Comparison of ENCODE assay signal across 8 cellular contexts in the genomic region with DNA sequence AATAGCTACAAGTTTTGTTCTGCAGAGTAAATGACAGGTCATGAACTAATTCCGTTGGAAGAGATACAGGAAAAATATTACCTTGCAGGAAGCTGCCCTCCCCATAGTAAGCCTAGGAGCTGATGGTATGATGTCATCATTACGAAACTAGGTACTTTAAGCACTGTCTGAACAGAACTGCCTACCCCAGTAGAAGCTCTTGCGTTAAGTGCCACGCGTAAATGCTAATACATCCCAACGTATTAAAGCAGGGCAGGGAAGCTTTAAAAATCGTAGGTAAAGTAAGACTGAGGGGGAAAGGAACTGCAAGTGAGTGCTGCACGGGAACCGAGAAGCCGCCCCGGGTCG. TPM values are rescaled to one million over a fixed set of nuclear protein-coding genes. Genes with fewer than 3 reads are reported as not detected.
A peak's percentile ranks its signal among the peaks of the same experiment; 100 is the strongest.
DNase-seq lines count a peak whose midpoint lies in the region; ATAC-seq, FAIRE-seq and TF ChIP-seq lines count a peak whose summit lies in the region.

No MANE protein-coding gene starts in this region.

- no peak for FAIRE-seq in pancreas (lab: Jason Lieb, UNC)

- peaks cover 20% of the 10 kb centered on the region for H3K27me3 Mint-ChIP-seq in activated naive CD4-positive, alpha-beta T cell treated with anti-CD3 and anti-CD28 coated beads, Interleukin-2, amount 10 ng/mL, durations not matched to agents 7 days and 5 days
- no peaks in the 10 kb centered on the region for H3K27me3 Mint-ChIP-seq in WTC11 (ENCODE audit: low read depth)

- POLR2A ChIA-PET in WTC11 (lab: Charles Lee): interaction anchor here (1.0 to 1.3 kb wide), 3 partner anchors 12 to 33 kb away, joined by 3 read pairs; no protein-coding TSS in a partner anchor

- H3K27ac ChIP-seq in gastroesophageal sphincter: peak overlapping the region; percentile 39 to 91 (median 85)
- H3K27ac ChIP-seq in pancreas: peak overlapping the region; percentile 78 to 90 (median 87)

- ATAC-seq in HG02840 (IDR thresholded peaks at IDR 0.05; ENCODE audit: low FRiP score, unreplicated experiment) (peak; percentile 51), WTC11 (peak; percentile 18), gastroesophageal sphincter (peak; percentile 59), pancreas (peak; percentile 15 to 56 (median 36))

- H3K4me1 Mint-ChIP-seq in activated naive CD4-positive, alpha-beta T cell treated with anti-CD3 and anti-CD28 coated beads, Interleukin-2, amount 10 ng/mL, durations not matched to agents 7 days and 5 days: peaks cover 4% of the 10 kb centered on the region
- peaks cover 20% of the 10 kb centered on the region for H3K4me1 Mint-ChIP-seq in WTC11

- H3K27ac Mint-ChIP-seq in activated naive CD4-positive, alpha-beta T cell treated with anti-CD3 and anti-CD28 coated beads, Interleukin-2, amount 10 ng/mL, durations not matched to agents 7 days and 5 days: no peak overlapping the region
- H3K27ac Mint-ChIP-seq in WTC11: peak overlapping the region; percentile 94; the same call in 1 of the 2 replicates

- DNase-seq in activated naive CD4-positive, alpha-beta T cell treated with anti-CD3 and anti-CD28 coated beads, Interleukin-2, amount 10 ng/mL, durations not matched to agents 7 days and 5 days: no peak
- DNase-seq in activated naive CD4-positive, alpha-beta T cell treated with anti-CD3 and anti-CD28 coated beads, Interleukin-2, amount 50 U/mL, for 16 hours: no peak
- peak; percentile 23 to 51 for DNase-seq in NCI-H187 (lab: John Stamatoyannopoulos, UW)
- DNase-seq in WTC11 (ENCODE audit: low spot score): no peak
- no peak for DNase-seq in pancreas
- DNase-seq in C1 segment of cervical spinal cord (lab: John Stamatoyannopoulos, UW): no peak

- WGBS in gastroesophageal sphincter (ENCODE audit: low coverage in 1 of 2), 2 donors: 1 to 3% methylated on average over 8 to 10 of the region's 12 CpGs
- 1 to 3% methylated on average over 12 of the region's 12 CpGs for WGBS in pancreas, 2 donors

- TF ChIP-seq POLR2A in gastroesophageal sphincter (IDR thresholded peaks at IDR 0.05): no peak

- H3K36me3 Mint-ChIP-seq in activated naive CD4-positive, alpha-beta T cell treated with anti-CD3 and anti-CD28 coated beads, Interleukin-2, amount 10 ng/mL, durations not matched to agents 7 days and 5 days: peaks cover 2% of the 10 kb centered on the region
- peaks cover 9% of the 10 kb centered on the region for H3K36me3 Mint-ChIP-seq in WTC11

- H3K4me1 ChIP-seq in gastroesophageal sphincter: peaks cover 0 to 13% (median 0%) of the 10 kb centered on the region in 3 donors
- H3K4me1 ChIP-seq in pancreas: no peaks in the 10 kb centered on the region

- no peaks in the 10 kb centered on the region for H3K9me3 ChIP-seq in gastroesophageal sphincter
- H3K9me3 ChIP-seq in pancreas: no peaks in the 10 kb centered on the region

- H3K36me3 ChIP-seq in gastroesophageal sphincter (no peaks in the 10 kb centered on the region), pancreas (no peaks in the 10 kb centered on the region)

- TF ChIP-seq EP300 in gastroesophageal sphincter (IDR thresholded peaks at IDR 0.05): no peak

- peaks cover 2% of the 10 kb centered on the region for H3K9me3 Mint-ChIP-seq in activated naive CD4-positive, alpha-beta T cell treated with anti-CD3 and anti-CD28 coated beads, Interleukin-2, amount 10 ng/mL, durations not matched to agents 7 days and 5 days
- H3K9me3 Mint-ChIP-seq in WTC11: peaks cover 16% of the 10 kb centered on the region

- intact Hi-C loops in pancreas (cut with DNase I): no loop called here

- H3K27me3 ChIP-seq in gastroesophageal sphincter (no peaks in the 10 kb centered on the region), pancreas (no peaks in the 10 kb centered on the region)

- CTCF ChIA-PET in activated naive CD4-positive, alpha-beta T cell treated with anti-CD3 and anti-CD28 coated beads, Interleukin-2, amount 10 ng/mL, durations not matched to agents 7 days and 5 days (lab: Charles Lee): no interaction called here
- CTCF ChIA-PET in WTC11 (lab: Charles Lee): interaction anchor here (1.6 to 2.2 kb wide), 3 partner anchors 20 to 177 kb away, joined by 7 to 10 read pairs (median 8); no protein-coding TSS in a partner anchor

- TF ChIP-seq CTCF in WTC11 (IDR thresholded peaks at IDR 0.05): no peak
- TF ChIP-seq CTCF in gastroesophageal sphincter (IDR thresholded peaks at IDR 0.05): no peak
- no peak for TF ChIP-seq CTCF in pancreas (IDR thresholded peaks at IDR 0.05)

- H3K4me3 ChIP-seq in gastroesophageal sphincter (peak overlapping the region; percentile 81 to 99), pancreas (peak overlapping the region; percentile 86 to 100 (median 98))

- peak overlapping the region; percentile 18 for H3K4me3 Mint-ChIP-seq in activated naive CD4-positive, alpha-beta T cell treated with anti-CD3 and anti-CD28 coated beads, Interleukin-2, amount 10 ng/mL, durations not matched to agents 7 days and 5 days
- H3K4me3 Mint-ChIP-seq in WTC11: peak overlapping the region; percentile 91

TF ChIP-seq in WTC11, 78 proteins besides CTCF, POLR2A, EP300 and RAD21:
- no peak for TF ChIP-seq E2F4 (CRISPR knock-in tag; IDR thresholded peaks at IDR 0.05; ENCODE audit: borderline replicate concordance, low read depth)
- TF ChIP-seq, protein P1, sequence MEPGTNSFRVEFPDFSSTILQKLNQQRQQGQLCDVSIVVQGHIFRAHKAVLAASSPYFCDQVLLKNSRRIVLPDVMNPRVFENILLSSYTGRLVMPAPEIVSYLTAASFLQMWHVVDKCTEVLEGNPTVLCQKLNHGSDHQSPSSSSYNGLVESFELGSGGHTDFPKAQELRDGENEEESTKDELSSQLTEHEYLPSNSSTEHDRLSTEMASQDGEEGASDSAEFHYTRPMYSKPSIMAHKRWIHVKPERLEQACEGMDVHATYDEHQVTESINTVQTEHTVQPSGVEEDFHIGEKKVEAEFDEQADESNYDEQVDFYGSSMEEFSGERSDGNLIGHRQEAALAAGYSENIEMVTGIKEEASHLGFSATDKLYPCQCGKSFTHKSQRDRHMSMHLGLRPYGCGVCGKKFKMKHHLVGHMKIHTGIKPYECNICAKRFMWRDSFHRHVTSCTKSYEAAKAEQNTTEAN (CRISPR knock-in tag; IDR thresholded peaks at IDR 0.05): no peak
- TF ChIP-seq MYBL2 (CRISPR knock-in tag; IDR thresholded peaks at IDR 0.05): no peak
- no peak for TF ChIP-seq CDX4 (CRISPR knock-in tag; IDR thresholded peaks at IDR 0.05; ENCODE audit: borderline replicate concordance)
- TF ChIP-seq, protein P2, sequence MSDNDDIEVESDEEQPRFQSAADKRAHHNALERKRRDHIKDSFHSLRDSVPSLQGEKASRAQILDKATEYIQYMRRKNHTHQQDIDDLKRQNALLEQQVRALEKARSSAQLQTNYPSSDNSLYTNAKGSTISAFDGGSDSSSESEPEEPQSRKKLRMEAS (CRISPR knock-in tag; IDR thresholded peaks at IDR 0.05): no peak
- no peak for TF ChIP-seq FOXJ3 (CRISPR knock-in tag; IDR thresholded peaks at IDR 0.05; ENCODE audit: borderline replicate concordance)
- TF ChIP-seq NFE2L1 (CRISPR knock-in tag; IDR thresholded peaks at IDR 0.05): no peak
- no peak for TF ChIP-seq GTF2I (CRISPR knock-in tag; conservative IDR thresholded peaks at IDR 0.05)

RNA-seq across cellular contexts. Expression of gene UGGT2, which starts 0.6 kb away (rescaled TPM):
- 31.1 to 32.3 TPM (median 32.0 TPM) in 3 replicates for total RNA-seq in WTC11 (2021)
- 10 to 100 TPM; 20.9 to 58.8 (median 40.0) TPM for total RNA-seq in gastroesophageal sphincter
- 10 to 100 TPM; 14.3 to 17.9 (median 17.5) TPM for total RNA-seq in pancreas
- 10 to 100 TPM in 1 of 2 donors, 1 to 10 TPM in 1; 7.2 to 14.0 TPM for polyA plus RNA-seq in pancreas

RNA-seq across cellular contexts. Expression of gene HS6ST3, which starts 37.3 kb away (rescaled TPM):
- total RNA-seq in WTC11 (2021) (1.2 to 1.4 TPM (median 1.3 TPM) in 3 replicates), gastroesophageal sphincter (10 to 100 TPM in 1 of 4 donors, 1 to 10 TPM in 3; 3.4 to 13.2 (median 5.2) TPM), pancreas (1 to 10 TPM; 1.1 to 2.4 (median 1.8) TPM)
- polyA plus RNA-seq in pancreas: 1 to 10 TPM in 1 of 2 donors, under 1 TPM in 1; 0.65 to 3.4 TPM

Comparison
In these comparisons a context has a peak if more than half of its experiments do, and no peak if none do; other contexts are left out.
1. DNase-seq: peak in NCI-H187 (2 of 2); none in activated naive CD4-positive, alpha-beta T cell treated with anti-CD3 and anti-CD28 coated beads, Interleukin-2, amount 10 ng/mL, durations not matched to agents 7 days and 5 days (single experiment), activated naive CD4-positive, alpha-beta T cell treated with anti-CD3 and anti-CD28 coated beads, Interleukin-2, amount 50 U/mL, for 16 hours (single experiment), WTC11 (single experiment), pancreas (0 of 6) and C1 segment of cervical spinal cord (0 of 14).
2. Peak in every context shown above with its lines, with median percentiles within 50 percentile points of each other: ATAC-seq.